In the genomic region with DNA sequence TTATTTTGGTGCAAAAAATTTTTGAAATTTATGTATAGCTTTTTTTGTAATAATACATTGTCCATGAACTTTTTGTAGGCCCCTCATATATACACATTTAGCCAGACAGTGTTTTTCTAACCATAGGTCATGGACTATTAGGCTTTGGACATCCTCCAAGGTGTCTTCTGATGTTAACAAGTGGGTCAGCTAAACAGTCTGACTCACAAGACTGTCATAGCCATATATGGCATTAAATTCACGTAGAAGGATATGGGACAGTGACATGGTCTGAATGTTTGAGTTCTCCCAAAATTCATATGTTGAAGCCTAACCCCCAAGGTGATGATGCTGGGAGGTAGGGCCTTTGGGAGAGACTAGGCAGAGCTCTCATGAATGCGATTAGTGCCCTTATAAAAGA, we compare ENCODE assay signal across 28 cellular contexts. TPM values are rescaled to one million over a fixed set of nuclear protein-coding genes. Genes with fewer than 3 reads are reported as not detected.
DNase-seq lines count a peak whose midpoint lies in the region; FAIRE-seq and TF ChIP-seq lines count a peak whose summit lies in the region.
"Had no signal": no experiment of that assay in that cellular context is flagged by ENCODE, and none has a peak within 500 bp of the region (broad histone marks: within the 10 kb centered on the region; RNA-seq: fewer than 3 reads in every experiment).

No MANE protein-coding gene starts in this region.

- H3K36me3 ChIP-seq in fibroblast of lung (ENCODE audit: control insufficient read depth, insufficient read depth, low read length): no peaks in the 10 kb centered on the region
- H3K36me3 ChIP-seq in liver (ENCODE audit: control insufficient read depth in 4 of 4, insufficient read depth in 3 of 4, low read depth in 1 of 4, low read length in 3 of 4): no peaks in the 10 kb centered on the region
- H3K36me3 ChIP-seq: heart left ventricle, left lung, MG63, thoracic aorta had no signal

- no peaks in the 10 kb centered on the region for H3K27me3 ChIP-seq in fibroblast of lung (ENCODE audit: control insufficient read depth, insufficient read depth, low read length)
- H3K27me3 ChIP-seq in liver (ENCODE audit: control insufficient read depth in 4 of 4, insufficient read depth in 4 of 4, low read length in 3 of 4): no peaks in the 10 kb centered on the region
- H3K27me3 ChIP-seq: body of pancreas, heart left ventricle, left lung, MG63 had no signal

- H4K20me1 ChIP-seq in fibroblast of lung (ENCODE audit: control insufficient read depth, extremely low read depth, insufficient read depth, low read length): no peaks in the 10 kb centered on the region

- peak overlapping the region; percentile 28 for H2AFZ ChIP-seq in fibroblast of lung (ENCODE audit: low read length)

- 84% methylated on average over 2 of the region's 2 CpGs for WGBS in liver

- FAIRE-seq in RCC 7860 (lab: Jason Lieb, UNC): peak; percentile 95
- FAIRE-seq: colon, GM12892 had no signal

- TF ChIP-seq RAD21 in liver (IDR thresholded peaks at IDR 0.05): no peak

- no peak overlapping the region for H3K4me2 ChIP-seq in fibroblast of lung (ENCODE audit: extremely low read depth, insufficient read depth, low read length)

- no peaks in the 10 kb centered on the region for H3K79me2 ChIP-seq in fibroblast of lung (ENCODE audit: control insufficient read depth, insufficient read depth, low read length)

- no peak overlapping the region for H3K4me3 ChIP-seq in fibroblast of lung (replicated peaks in 1 of 4; ENCODE audit: control extremely low read depth in 1 of 4, insufficient read depth in 1 of 4, low read depth in 3 of 4, low read length in 4 of 4)
- no peak overlapping the region for H3K4me3 ChIP-seq in liver (ENCODE audit: low read depth in 1 of 3, low read length in 3 of 3)
- H3K4me3 ChIP-seq: body of pancreas, heart left ventricle, left lung, MG63, thoracic aorta had no signal

- H3K27ac ChIP-seq in fibroblast of lung (ENCODE audit: insufficient read depth, low read length) (no peak overlapping the region), liver (ENCODE audit: low read depth in 1 of 2, low read length in 2 of 2) (no peak overlapping the region)
- H3K27ac ChIP-seq: body of pancreas, C4-2B, heart left ventricle, left lung, thoracic aorta had no signal

- no peak for TF ChIP-seq CTCF in fibroblast of lung (conservative IDR thresholded peaks at IDR 0.05 in 1 of 2, IDR thresholded peaks at IDR 0.05 in 1 of 2; ENCODE audit: low read depth in 1 of 2, low read length in 2 of 2)
- TF ChIP-seq CTCF in liver (IDR thresholded peaks at IDR 0.05; ENCODE audit: low read depth, low read length, missing input control): no peak

- DNase-seq in Daoy (ENCODE audit: low read depth) (peak; percentile 49), RCC 7860 (ENCODE audit: low spot score) (peak; percentile 84), fibroblast of lung (ENCODE audit: low read depth in 2 of 2) (peak; percentile 33 to 86), Ammon's horn (ENCODE audit: low spot score) (no peak), activated gamma-delta T cell treated with Interleukin-2 at 50 U/mL for 16 hours (no peak), cerebellar nuclear complex (lab: John Stamatoyannopoulos, UW) (no peak), AG20443 (ENCODE audit: low spot score) (no peak)
- DNase-seq: activated CD4-positive, alpha-beta T cell treated with anti-CD3 and anti-CD28 coated beads, Interleukin-2, amount 50 U/mL, for 1 hour; activated naive CD8-positive, alpha-beta T cell treated with anti-CD3 and anti-CD28 coated beads, Interleukin-2, amount 10 ng/mL, durations not matched to agents 7 days and 5 days; body of pancreas; Calu3; DND-41; effector memory CD8-positive, alpha-beta T cell; heart left ventricle; left lung; MG63; midbrain; natural killer cell; NCI-H1417 treated with DMSO at 0.1 percent for 48 hours; NCI-H774; retina; stimulated activated CD4-positive, alpha-beta T cell treated with anti-CD3 and anti-CD28 coated beads, Interleukin-4, amount 100 ng/mL, for 24 hours; stimulated activated naive CD4-positive, alpha-beta T cell had no signal

- H3K9ac ChIP-seq in fibroblast of lung (ENCODE audit: insufficient read depth, low read length) (no peak overlapping the region), liver (ENCODE audit: low read depth in 1 of 2, low read length in 2 of 2) (no peak overlapping the region)

- H3K9me3 ChIP-seq in fibroblast of lung (ENCODE audit: control insufficient read depth, insufficient read depth, low read depth, low read length) (no peaks in the 10 kb centered on the region), liver (ENCODE audit: control insufficient read depth in 4 of 4, low read length in 3 of 4) (no peaks in the 10 kb centered on the region)
- H3K9me3 ChIP-seq: body of pancreas, heart left ventricle, left lung, MG63, thoracic aorta had no signal

- H3K4me1 ChIP-seq in fibroblast of lung (ENCODE audit: control insufficient read depth, extremely low read depth, insufficient read depth, low read length) (no peaks in the 10 kb centered on the region), liver (ENCODE audit: control insufficient read depth in 4 of 4, insufficient read depth in 4 of 4, low read length in 3 of 4) (peaks cover 0 to 1% (median 0%) of the 10 kb centered on the region in 4 donors)
- H3K4me1 ChIP-seq: body of pancreas, heart left ventricle, left lung had no signal

TF ChIP-seq in liver, 16 proteins besides CTCF, POLR2A, EP300 and RAD21:
- peak; percentile 16 for TF ChIP-seq NR2F2 (IDR thresholded peaks at IDR 0.05)
- no peak for TF ChIP-seq ATF3 (IDR thresholded peaks at IDR 0.05)
- TF ChIP-seq EGR1 (IDR thresholded peaks at IDR 0.05; ENCODE audit: low read depth in 2 of 2): no peak
- no peak for TF ChIP-seq HNF4G (IDR thresholded peaks at IDR 0.05)
TF ChIP-seq in liver: peak in this region for 1.

RNA-seq across cellular contexts. Expression of gene NUB1, which starts 14.0 kb away (rescaled TPM):
- total RNA-seq in Daoy (2014; rRNA removed; shearing (Covaris generic)): 128 and 131 TPM in 2 replicates
- 42.9 and 44.4 TPM in 2 replicates for total RNA-seq in fibroblast of lung
- 59.4 and 77.7 TPM in 2 replicates for polyA plus RNA-seq in fibroblast of lung
- 43.6 and 54.4 TPM in 2 replicates for polyA plus RNA-seq in fibroblast of lung (2012)
- polyA minus RNA-seq in fibroblast of lung (ENCODE audit: low replicate concordance): 21.0 and 25.3 TPM in 2 replicates
- 10 to 100 TPM; 14.0 to 27.9 TPM for total RNA-seq in liver
- polyA plus RNA-seq in liver: 10 to 100 TPM; 18.7 to 19.0 TPM

Comparison
In these comparisons a context has a peak if more than half of its experiments do, and no peak if none do; other contexts are left out.
1. DNase-seq: peak in Daoy (single experiment), RCC 7860 (single experiment) and fibroblast of lung (2 of 2); none in Ammon's horn (single experiment), activated gamma-delta T cell treated with Interleukin-2 at 50 U/mL for 16 hours (single experiment), cerebellar nuclear complex (0 of 2) and AG20443 (single experiment).